In genomic region chr5:50744761-50745160, GRCh38 we compare ENCODE assay signal across 8 cellular contexts.
A peak's percentile ranks its signal among the peaks of the same experiment; 100 is the strongest.
DNase-seq lines count a peak whose midpoint lies in the region; ATAC-seq, FAIRE-seq and TF ChIP-seq lines count a peak whose summit lies in the region.

No MANE protein-coding gene starts in this region.

- H3K4me3 Mint-ChIP-seq in activated T-helper 2 cell treated with anti-CD3 and anti-CD28 coated beads, Interferon-gamma antibody, Interleukin-2, Interleukin-4, amounts not matched to agents 10 μg/mL and 5 μg/mL and 100 μg/mL, durations not matched to agents 14 hours and 24 hours and 36 hours (ENCODE audit: low read depth), result peak overlapping the region; percentile 79

- peak; percentile 73 for ATAC-seq in GM19035 (IDR thresholded peaks at IDR 0.05; ENCODE audit: unreplicated experiment)
- ATAC-seq in HG03354 (IDR thresholded peaks at IDR 0.05; ENCODE audit: poor library complexity, severe bottlenecking, unreplicated experiment), result peak; percentile 70
- peak; percentile 73 to 85 (median 75) for ATAC-seq in right lobe of liver

- H3K27ac ChIP-seq in right lobe of liver, result peak overlapping the region in 2 of 3 donors; percentile 40 to 48

- H3K27me3 Mint-ChIP-seq in activated T-helper 2 cell treated with anti-CD3 and anti-CD28 coated beads, Interferon-gamma antibody, Interleukin-2, Interleukin-4, amounts not matched to agents 10 μg/mL and 5 μg/mL and 100 μg/mL, durations not matched to agents 14 hours and 24 hours and 36 hours (ENCODE audit: low read depth), result no peaks in the 10 kb centered on the region

- no peaks in the 10 kb centered on the region for H3K27me3 ChIP-seq in right lobe of liver

- H3K9me3 ChIP-seq in right lobe of liver, result no peaks in the 10 kb centered on the region

- no peaks in the 10 kb centered on the region for H3K9me3 Mint-ChIP-seq in activated T-helper 2 cell treated with anti-CD3 and anti-CD28 coated beads, Interferon-gamma antibody, Interleukin-2, Interleukin-4, amounts not matched to agents 10 μg/mL and 5 μg/mL and 100 μg/mL, durations not matched to agents 14 hours and 24 hours and 36 hours

- peaks cover 0 to 8% (median 3%) of the 10 kb centered on the region in 4 donors for H3K4me1 ChIP-seq in right lobe of liver

- H3K36me3 Mint-ChIP-seq in activated T-helper 2 cell treated with anti-CD3 and anti-CD28 coated beads, Interferon-gamma antibody, Interleukin-2, Interleukin-4, amounts not matched to agents 10 μg/mL and 5 μg/mL and 100 μg/mL, durations not matched to agents 14 hours and 24 hours and 36 hours (ENCODE audit: low read depth), result peaks cover 15% of the 10 kb centered on the region

- FAIRE-seq in frontal cortex (lab: Jason Lieb, UNC), result no peak

- H3K27ac Mint-ChIP-seq in activated T-helper 2 cell treated with anti-CD3 and anti-CD28 coated beads, Interferon-gamma antibody, Interleukin-2, Interleukin-4, amounts not matched to agents 10 μg/mL and 5 μg/mL and 100 μg/mL, durations not matched to agents 14 hours and 24 hours and 36 hours, result peak overlapping the region; percentile 83

- peaks cover 56% of the 10 kb centered on the region for H3K4me1 Mint-ChIP-seq in activated T-helper 2 cell treated with anti-CD3 and anti-CD28 coated beads, Interferon-gamma antibody, Interleukin-2, Interleukin-4, amounts not matched to agents 10 μg/mL and 5 μg/mL and 100 μg/mL, durations not matched to agents 14 hours and 24 hours and 36 hours (ENCODE audit: low read depth)

- DNase-seq in CD1c-positive myeloid dendritic cell (ENCODE audit: extremely low spot score) (peak; percentile 19), right lobe of liver (no peak), GM19238 (ENCODE audit: insufficient read length, low spot score) (no peak), UCSD-AML1 (lab: John Stamatoyannopoulos, UW; ENCODE audit: unreplicated experiment) (no peak), frontal cortex (ENCODE audit: low spot score in 2 of 2) (no peak)
- DNase-seq in activated T-helper 2 cell treated with anti-CD3 and anti-CD28 coated beads, Interferon-gamma antibody, Interleukin-2, Interleukin-4, amounts not matched to agents 10 μg/mL and 5 μg/mL and 100 μg/mL, durations not matched to agents 14 hours and 24 hours and 36 hours (ENCODE audit: low spot score), result no peak

- no peak for TF ChIP-seq POLR2A in right lobe of liver (IDR thresholded peaks at IDR 0.05)

- WGBS in right lobe of liver (ENCODE audit: insufficient coverage, low coverage, low lambda C conversion rate, missing lambda C conversion rate), result 0% methylated on average over 2 of the region's 2 CpGs

- H3K4me3 ChIP-seq in right lobe of liver, result peak overlapping the region; percentile 10 to 39 (median 35)

- no peak for TF ChIP-seq CTCF in right lobe of liver (IDR thresholded peaks at IDR 0.05)

- no peaks in the 10 kb centered on the region for H3K36me3 ChIP-seq in right lobe of liver

- intact Hi-C loops in activated T-helper 2 cell treated with anti-CD3 and anti-CD28 coated beads, Interferon-gamma antibody, Interleukin-2, Interleukin-4, amounts not matched to agents 10 μg/mL and 5 μg/mL and 100 μg/mL, durations not matched to agents 14 hours and 24 hours and 36 hours (cut with micrococcal nuclease), result loop anchor here (1.0 to 5.0 kb wide), 4 partner anchors 18 to 242 kb away; no protein-coding TSS in a partner anchor
- intact Hi-C loops in right lobe of liver (cut with DNase I), result no loop called here
